8 cellular contexts compared by ENCODE assay signal in the genomic region with DNA sequence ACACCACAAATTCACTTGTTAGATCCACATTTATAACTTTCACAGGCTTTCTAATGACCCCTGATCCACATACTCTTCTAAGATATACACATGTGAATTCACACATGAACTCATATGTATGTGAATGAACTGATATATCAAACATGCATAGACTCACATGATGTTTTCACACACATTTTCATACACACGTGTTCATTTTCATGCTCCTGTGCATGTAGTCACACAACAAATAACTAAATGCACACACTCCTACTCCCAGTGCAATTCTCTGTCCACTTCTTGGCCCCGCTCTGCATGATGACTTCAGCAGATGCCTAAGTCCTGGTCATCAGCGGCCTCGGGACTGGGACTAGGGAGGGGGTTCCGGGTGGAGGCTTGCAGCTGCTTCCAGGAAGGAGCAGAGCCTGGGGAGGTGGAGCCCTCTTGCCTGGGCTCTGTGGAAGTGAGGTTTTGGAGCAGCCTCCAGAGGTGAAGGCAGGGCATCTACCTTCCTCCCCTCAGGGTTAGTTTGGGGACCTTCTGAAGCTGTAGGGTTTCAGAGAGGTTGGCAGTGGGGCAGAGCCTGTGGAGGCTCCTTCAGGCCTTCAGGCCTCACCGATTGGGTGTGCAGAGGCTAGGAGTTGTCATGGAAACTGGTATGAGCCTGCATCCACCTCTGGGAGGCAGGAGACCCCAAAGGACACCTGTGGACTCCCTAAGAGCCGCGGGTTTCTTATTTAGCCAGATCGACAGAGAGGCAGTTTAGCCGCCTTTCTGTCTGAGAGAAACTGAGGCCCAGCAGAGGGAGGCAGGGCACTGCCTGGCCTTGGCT. TPM values are rescaled to one million over a fixed set of nuclear protein-coding genes. Genes with fewer than 3 reads are reported as not detected.
A peak's percentile ranks its signal among the peaks of the same experiment; 100 is the strongest.
DNase-seq lines count a peak whose midpoint lies in the region; ATAC-seq and TF ChIP-seq lines count a peak whose summit lies in the region.

No MANE protein-coding gene starts in this region.

- no peak overlapping the region for H3K4me3 ChIP-seq in CD4-positive, alpha-beta memory T cell (ENCODE audit: low read length in 2 of 2)
- H3K4me3 ChIP-seq in SJCRH30 (peak overlapping the region; percentile 83), epithelial cell of proximal tubule (ENCODE audit: low read depth, low read length) (peak overlapping the region; percentile 93), mucosa of stomach (ENCODE audit: low read length) (no peak overlapping the region)

- H3K27me3 Mint-ChIP-seq in CD4-positive, alpha-beta memory T cell = no peaks in the 10 kb centered on the region

- no peak overlapping the region for H3K27ac ChIP-seq in CD4-positive, alpha-beta memory T cell (ENCODE audit: low read depth, low read length)
- H3K27ac ChIP-seq in SJCRH30 = peak overlapping the region; percentile 99

- peaks cover 20% of the 10 kb centered on the region for H3K4me1 ChIP-seq in CD4-positive, alpha-beta memory T cell (ENCODE audit: insufficient read depth, low read length)
- H3K4me1 ChIP-seq in SJCRH30 (peaks cover 33% of the 10 kb centered on the region), mucosa of stomach (ENCODE audit: control insufficient read depth, insufficient read depth, low read length) (peaks cover 41% of the 10 kb centered on the region)

- no peaks in the 10 kb centered on the region for H3K9me3 ChIP-seq in CD4-positive, alpha-beta memory T cell (ENCODE audit: control insufficient read depth in 1 of 2, low read length in 2 of 2)
- H3K9me3 ChIP-seq in SJCRH30 (replicated peaks) (no peaks in the 10 kb centered on the region), mucosa of stomach (ENCODE audit: control insufficient read depth, low read length) (no peaks in the 10 kb centered on the region)

- H3K9me3 Mint-ChIP-seq in CD4-positive, alpha-beta memory T cell = peaks cover 0 to 3% (median 0%) of the 10 kb centered on the region in 8 donors

- H3K4me3 Mint-ChIP-seq in CD4-positive, alpha-beta memory T cell = peak overlapping the region; percentile 64 to 84 (median 80)

- no peak for DNase-seq in CD4-positive, alpha-beta memory T cell
- DNase-seq in SJCRH30 (peak; percentile 94 to 95), epithelial cell of proximal tubule (ENCODE audit: low read depth) (no peak), ureter (ENCODE audit: low spot score) (peak; percentile 91), OCI-M1 (lab: John Stamatoyannopoulos, UW) (no peak), GM13976 (ENCODE audit: low spot score) (no peak)

- TF ChIP-seq CTCF in epithelial cell of proximal tubule (conservative IDR thresholded peaks at IDR 0.05; ENCODE audit: low read depth, low read length) (no peak), GM13976 (IDR thresholded peaks at IDR 0.05; ENCODE audit: borderline replicate concordance, control extremely low read depth, extremely low read depth, insufficient read depth, missing control alignments) (no peak)

- H3K36me3 ChIP-seq in CD4-positive, alpha-beta memory T cell (ENCODE audit: insufficient read depth, low read length) = no peaks in the 10 kb centered on the region
- H3K36me3 ChIP-seq in SJCRH30 = peaks cover 42% of the 10 kb centered on the region
- H3K36me3 ChIP-seq in mucosa of stomach (ENCODE audit: control insufficient read depth, insufficient read depth, low read length) = peaks cover 4% of the 10 kb centered on the region

- in situ Hi-C loops in GM13976 (cut with MboI; ENCODE audit: low sequenced_read_pairs, unreplicated experiment) = no loop called here

- no peak for ATAC-seq in GM18868 (IDR thresholded peaks at IDR 0.05; ENCODE audit: unreplicated experiment)

- intact Hi-C loops in CD4-positive, alpha-beta memory T cell (cut with micrococcal nuclease) = no loop called here

- H3K27ac Mint-ChIP-seq in CD4-positive, alpha-beta memory T cell = peak overlapping the region; percentile 31 to 90 (median 66)

- no peaks in the 10 kb centered on the region for H3K27me3 ChIP-seq in CD4-positive, alpha-beta memory T cell (ENCODE audit: insufficient read depth, low read length)
- no peaks in the 10 kb centered on the region for H3K27me3 ChIP-seq in SJCRH30
- no peaks in the 10 kb centered on the region for H3K27me3 ChIP-seq in mucosa of stomach (ENCODE audit: control insufficient read depth, insufficient read depth, low read length)

- peaks cover 12 to 27% (median 19%) of the 10 kb centered on the region in 4 donors for H3K4me1 Mint-ChIP-seq in CD4-positive, alpha-beta memory T cell

- H3K36me3 Mint-ChIP-seq in CD4-positive, alpha-beta memory T cell = peaks cover 0 to 23% of the 10 kb centered on the region in 2 donors

- H3K9ac ChIP-seq in mucosa of stomach (ENCODE audit: low read length) = peak overlapping the region; percentile 90

- CTCF ChIA-PET in CD4-positive, alpha-beta memory T cell (lab: Charles Lee; ENCODE audit: partially characterized antibody) = interaction anchor here (1.5 to 2.2 kb wide), 2 partner anchors 10 to 15 kb away, joined by 6 to 7 read pairs; no protein-coding TSS in a partner anchor

- POLR2A ChIA-PET in CD4-positive, alpha-beta memory T cell (lab: Charles Lee; ENCODE audit: partially characterized antibody) = interaction anchor here (6.1 kb wide), 1 partner anchor 14 kb away, joined by 84 read pairs; a partner anchor contains a TSS

RNA-seq across cellular contexts. Expression of a gene that starts 1.8 kb away (rescaled TPM):
- total RNA-seq in CD4-positive, alpha-beta memory T cell = 10 to 100 TPM; 33.4 to 33.9 TPM
- polyA plus RNA-seq in CD4-positive, alpha-beta memory T cell = 10 to 100 TPM in 1 of 2 donors, 1 to 10 TPM in 1; 8.4 to 19.9 TPM
- 229 and 239 TPM in 2 replicates for total RNA-seq in SJCRH30 (2014; rRNA removed; shearing (Covaris generic))
- total RNA-seq in epithelial cell of proximal tubule = 77.8 and 81.0 TPM in 2 replicates
- 63.6 TPM for total RNA-seq in ureter

RNA-seq across cellular contexts. Expression of a gene that starts 14.1 kb away (rescaled TPM):
- total RNA-seq in CD4-positive, alpha-beta memory T cell = 10 to 100 TPM; 11.5 to 14.3 TPM
- polyA plus RNA-seq in CD4-positive, alpha-beta memory T cell = 10 to 100 TPM in 1 of 2 donors, 1 to 10 TPM in 1; 5.0 to 10.3 TPM
- total RNA-seq in SJCRH30 (2014; rRNA removed; shearing (Covaris generic)) = 27.3 and 30.4 TPM in 2 replicates
- total RNA-seq in epithelial cell of proximal tubule = 5.2 and 9.7 TPM in 2 replicates
- 13.7 TPM for total RNA-seq in ureter

RNA-seq across cellular contexts. Expression of a gene that starts 14.1 kb away (rescaled TPM):
- total RNA-seq in CD4-positive, alpha-beta memory T cell = 10 to 100 TPM; 65.8 to 71.6 TPM
- 100 to 1,000 TPM; 110 to 114 TPM for polyA plus RNA-seq in CD4-positive, alpha-beta memory T cell
- 92.1 and 101 TPM in 2 replicates for total RNA-seq in SJCRH30 (2014; rRNA removed; shearing (Covaris generic))
- 99.6 and 134 TPM in 2 replicates for total RNA-seq in epithelial cell of proximal tubule
- 74.7 TPM for total RNA-seq in ureter

RNA-seq across cellular contexts. Expression of a gene that starts 29.5 kb away (rescaled TPM):
- total RNA-seq in CD4-positive, alpha-beta memory T cell = 1 to 10 TPM; 1.1 to 1.8 TPM
- polyA plus RNA-seq in CD4-positive, alpha-beta memory T cell = under 1 TPM; 0.20 to 0.29 TPM
- total RNA-seq in SJCRH30 (2014; rRNA removed; shearing (Covaris generic)) = 0.25 and 0.89 TPM in 2 replicates
- total RNA-seq in epithelial cell of proximal tubule (6.1 and 6.6 TPM in 2 replicates), ureter (0.18 TPM)

RNA-seq across cellular contexts. Expression of a gene that starts 29.6 kb away (rescaled TPM):
- 100 to 1,000 TPM; 118 to 123 TPM for total RNA-seq in CD4-positive, alpha-beta memory T cell
- polyA plus RNA-seq in CD4-positive, alpha-beta memory T cell = 10 to 100 TPM; 10.8 to 21.0 TPM
- total RNA-seq in SJCRH30 (2014; rRNA removed; shearing (Covaris generic)) = 14.3 and 15.3 TPM in 2 replicates
- total RNA-seq in epithelial cell of proximal tubule (47.6 and 49.5 TPM in 2 replicates), ureter (36.8 TPM)

Comparison
In these comparisons a context has a peak if more than half of its experiments do, and no peak if none do; other contexts are left out.
1. DNase-seq: peak in SJCRH30 (2 of 2) and ureter (single experiment); none in CD4-positive, alpha-beta memory T cell (0 of 5), epithelial cell of proximal tubule (single experiment), OCI-M1 (single experiment) and GM13976 (single experiment).
2. H3K4me3 ChIP-seq: peak in SJCRH30 (single experiment) and epithelial cell of proximal tubule (single experiment); none in CD4-positive, alpha-beta memory T cell (0 of 2) and mucosa of stomach (single experiment).